ENCODE assay signal across 1 cellular context in genomic region chr6:26521485-26522391, GRCh38.
TF ChIP-seq lines count a peak whose summit lies in the region.

No MANE protein-coding gene starts in this region.

TF ChIP-seq in K562, 482 proteins besides CTCF, POLR2A, EP300 and RAD21 (continued from another document and continues in another):
- TF ChIP-seq ARID4B (CRISPR knock-in tag; IDR thresholded peaks at IDR 0.05) (peak; percentile 87), ZNF518B (CRISPR knock-in tag; IDR thresholded peaks at IDR 0.05) (no peak), PREB (CRISPR knock-in tag; IDR thresholded peaks at IDR 0.05) (no peak), RFX5 (IDR thresholded peaks at IDR 0.05; ENCODE audit: low read depth, low read length) (no peak), RBBP5 (IDR thresholded peaks at IDR 0.05; ENCODE audit: borderline replicate concordance, insufficient read depth, low read length, poor library complexity, severe bottlenecking) (peak; percentile 80), SNIP1 (IDR thresholded peaks at IDR 0.05; ENCODE audit: low read depth) (no peak), KLF13 (tag; IDR thresholded peaks at IDR 0.05; ENCODE audit: borderline replicate concordance, low read depth) (no peak), SMARCB1 (IDR thresholded peaks at IDR 0.05; ENCODE audit: insufficient read length, low read depth) (no peak), PTTG1 (tag; IDR thresholded peaks at IDR 0.05; ENCODE audit: low read depth) (no peak), ZNF511 (CRISPR knock-in tag; IDR thresholded peaks at IDR 0.05) (peak; percentile 98), CHD4 (IDR thresholded peaks at IDR 0.05; ENCODE audit: insufficient read depth, insufficient replicate concordance, low read depth, low read length, poor library complexity, severe bottlenecking) (no peak), GTF2A2 (tag; IDR thresholded peaks at IDR 0.05) (peak; percentile 70; the same call in 1 of the 2 replicates), ZNF589 (CRISPR knock-in tag; IDR thresholded peaks at IDR 0.05; ENCODE audit: low read depth) (peak; percentile 18), HDAC1 (IDR thresholded peaks at IDR 0.05) (peak; percentile 1 to 72; a peak in 2 of 4 replicates), ZNF282 (CRISPR knock-in tag; IDR thresholded peaks at IDR 0.05) (peak; percentile 82; the same call in 1 of the 2 replicates), CEBPZ (IDR thresholded peaks at IDR 0.05; ENCODE audit: borderline replicate concordance, low read depth, low read length) (no peak), XRCC5 (IDR thresholded peaks at IDR 0.05; ENCODE audit: low read depth, low read length) (peak; percentile 93), MAX (CRISPR knock-in tag; IDR thresholded peaks at IDR 0.05) (peak; percentile 88), RREB1 (CRISPR knock-in tag; IDR thresholded peaks at IDR 0.05) (no peak; the same call in none of the 2 replicates), SNAPC5 (CRISPR knock-in tag; IDR thresholded peaks at IDR 0.05) (no peak), FUS (optimal IDR thresholded peaks at IDR 0.05; ENCODE audit: low read depth, low read length) (peak; percentile 56), MTA2 (IDR thresholded peaks at IDR 0.05; ENCODE audit: low read depth) (no peak), AFF1 (IDR thresholded peaks at IDR 0.05; ENCODE audit: low read depth in 1 of 2, partially characterized antibody in 2 of 2) (peak in 1 of 2 experiments; percentile 72), FOXK2 (conservative IDR thresholded peaks at IDR 0.05 in 1 of 2, IDR thresholded peaks at IDR 0.05 in 1 of 2; ENCODE audit: low read depth in 2 of 2) (peak in 1 of 2 experiments; percentile 21; a peak in 1 of 4 replicates), TSC22D4 (tag; IDR thresholded peaks at IDR 0.05) (no peak), WHSC1 (IDR thresholded peaks at IDR 0.05; ENCODE audit: low read length) (no peak), DLX4 (CRISPR knock-in tag; IDR thresholded peaks at IDR 0.05) (no peak), NFE2 (IDR thresholded peaks at IDR 0.05; ENCODE audit: low read depth) (no peak; the same call in 1 of the 2 replicates), ZKSCAN3 (CRISPR knock-in tag; IDR thresholded peaks at IDR 0.05) (no peak)
